6 cellular contexts compared by ENCODE assay signal in the genomic region with DNA sequence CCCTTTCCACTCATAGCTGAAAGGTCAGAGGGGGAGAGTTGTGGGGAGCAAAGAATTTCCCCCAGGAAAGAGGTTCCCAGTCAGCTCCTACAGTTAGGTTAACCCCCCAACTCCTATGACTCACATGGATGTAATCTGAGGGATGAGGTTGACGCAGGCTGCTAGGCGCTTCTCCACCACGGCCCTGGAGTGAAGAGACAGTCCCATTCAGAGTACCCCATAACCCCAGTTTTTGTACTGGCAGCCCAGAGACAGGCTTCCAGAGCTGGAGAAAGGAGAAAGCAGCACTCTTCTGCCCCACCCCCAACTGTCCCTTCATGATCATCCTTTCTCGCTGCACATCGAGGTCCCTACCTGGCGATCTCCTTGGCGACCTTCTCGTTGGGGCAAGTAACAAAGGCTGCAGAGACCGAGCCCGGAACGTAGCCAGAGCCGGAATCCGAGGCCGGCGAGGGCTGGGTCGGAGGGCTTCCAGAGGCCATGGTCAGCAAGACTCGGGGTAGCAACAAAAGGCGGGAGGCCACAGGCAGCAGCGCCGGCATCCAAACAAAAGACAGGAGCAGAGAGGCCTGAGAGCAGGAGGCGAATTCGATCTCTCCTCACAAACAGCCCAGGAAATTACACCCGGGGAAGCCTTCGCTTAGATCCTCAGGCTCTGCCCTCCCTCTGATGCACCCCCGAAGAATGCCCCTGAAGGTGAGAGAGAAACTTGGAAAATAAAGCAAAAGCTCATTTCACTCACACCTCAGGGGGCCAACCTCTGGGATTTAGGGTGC. TPM values are rescaled to one million over a fixed set of nuclear protein-coding genes. Genes with fewer than 3 reads are reported as not detected.
DNase-seq lines count a peak whose midpoint lies in the region; FAIRE-seq and TF ChIP-seq lines count a peak whose summit lies in the region.

No MANE protein-coding gene starts in this region.

- no peak for TF ChIP-seq POLR2A in suprapubic skin (IDR thresholded peaks at IDR 0.05)

- peaks cover 2% of the 10 kb centered on the region; the same call in 1 of the 2 replicates for H3K27me3 ChIP-seq in DOHH2 (ENCODE audit: control insufficient read depth, low read length)
- H3K27me3 ChIP-seq in suprapubic skin = no peaks in the 10 kb centered on the region

- H3K9me2 ChIP-seq in DOHH2 (replicated peaks; ENCODE audit: control insufficient read depth, low read length) = no peaks in the 10 kb centered on the region

- peak; percentile 88 to 92 for DNase-seq in foreskin fibroblast
- peak in 1 of 2 donors; percentile 74 for DNase-seq in suprapubic skin (ENCODE audit: low spot score in 2 of 2)
- no peak for DNase-seq in NCI-H1694 (lab: John Stamatoyannopoulos, UW)
- DNase-seq in urothelium cell line (ENCODE audit: low spot score) = no peak

- H3K4me2 ChIP-seq in DOHH2 (ENCODE audit: low read length) = peak overlapping the region; percentile 96

- no peak for FAIRE-seq in urothelium cell line (lab: Jason Lieb, UNC)

- H3K36me3 ChIP-seq in DOHH2 (ENCODE audit: control insufficient read depth, low read length) = peaks cover 41% of the 10 kb centered on the region
- peaks cover 38% of the 10 kb centered on the region for H3K36me3 ChIP-seq in suprapubic skin

- peaks cover 30% of the 10 kb centered on the region for H3K79me2 ChIP-seq in DOHH2 (ENCODE audit: control insufficient read depth, low read length)

- H4K20me1 ChIP-seq in DOHH2 (ENCODE audit: control insufficient read depth, insufficient read depth, low read depth, low read length) = no peaks in the 10 kb centered on the region; the same call in 1 of the 2 replicates

- H3K27ac ChIP-seq in DOHH2 (ENCODE audit: low read depth, low read length) = peak overlapping the region; percentile 66
- H3K27ac ChIP-seq in suprapubic skin = peak overlapping the region; percentile 85

- H3K9me3 ChIP-seq in DOHH2 (ENCODE audit: control insufficient read depth, insufficient read depth, low read length) (no peaks in the 10 kb centered on the region), suprapubic skin (no peaks in the 10 kb centered on the region)

- H3K4me1 ChIP-seq in DOHH2 (ENCODE audit: control insufficient read depth, low read length) (peaks cover 51% of the 10 kb centered on the region), suprapubic skin (peaks cover 61% of the 10 kb centered on the region)

- H3F3A ChIP-seq in DOHH2 (ENCODE audit: control insufficient read depth, insufficient read depth) = peaks cover 17% of the 10 kb centered on the region

- H3K4me3 ChIP-seq in DOHH2 (ENCODE audit: low read length) (peak overlapping the region; percentile 87), foreskin fibroblast (ENCODE audit: low read depth in 1 of 2, low read length in 2 of 2) (peak overlapping the region; percentile 74 to 89), suprapubic skin (peak overlapping the region; percentile 66)

- WGBS in suprapubic skin = 0% methylated on average over 25 of the region's 25 CpGs

- no peak for TF ChIP-seq EP300 in suprapubic skin (IDR thresholded peaks at IDR 0.05)

- TF ChIP-seq CTCF in DOHH2 (IDR thresholded peaks at IDR 0.05; ENCODE audit: low read depth, low read length, poor library complexity, severe bottlenecking) (no peak), foreskin fibroblast (IDR thresholded peaks at IDR 0.05; ENCODE audit: low read depth, low read length) (no peak), suprapubic skin (IDR thresholded peaks at IDR 0.05) (no peak)

TF ChIP-seq in PFSK-1, 5 proteins besides CTCF, POLR2A, EP300 and RAD21:
- no peak for TF ChIP-seq SIN3A (IDR thresholded peaks at IDR 0.05; ENCODE audit: borderline replicate concordance, insufficient read depth, low read length)
- TF ChIP-seq REST (IDR thresholded peaks at IDR 0.05; ENCODE audit: insufficient read depth in 1 of 2, low read depth in 2 of 2, low read length in 2 of 2) = no peak
- TF ChIP-seq POLR2AphosphoS5 (IDR thresholded peaks at IDR 0.05; ENCODE audit: low read depth, low read length) = peak; percentile 20; the same call in 1 of the 2 replicates

RNA-seq across cellular contexts. Expression of gene CUTA, which starts 0.6 kb away (rescaled TPM):
- polyA plus RNA-seq in PFSK-1 (2012; ENCODE audit: insufficient read length, low read depth) = 360 TPM
- 100 to 1,000 TPM; 119 to 185 (median 159) TPM for total RNA-seq in suprapubic skin

RNA-seq across cellular contexts. Expression of gene SYNGAP1, which starts 2.5 kb away (rescaled TPM):
- polyA plus RNA-seq in PFSK-1 (2012; ENCODE audit: insufficient read length, low read depth) = 40.7 TPM
- total RNA-seq in suprapubic skin = 10 to 100 TPM; 13.5 to 30.4 (median 14.0) TPM

RNA-seq across cellular contexts. Expression of gene PHF1, which starts 6.5 kb away (rescaled TPM):
- polyA plus RNA-seq in PFSK-1 (2012; ENCODE audit: insufficient read length, low read depth) = 121 TPM
- total RNA-seq in suprapubic skin = 100 to 1,000 TPM in 1 of 4 donors, 10 to 100 TPM in 3; 35.9 to 102 (median 48.6) TPM

RNA-seq across cellular contexts. Expression of gene KIFC1, which starts 25.7 kb away (rescaled TPM):
- 35.5 TPM for polyA plus RNA-seq in PFSK-1 (2012; ENCODE audit: insufficient read length, low read depth)
- total RNA-seq in suprapubic skin = 10 to 100 TPM in 2 of 4 donors, 1 to 10 TPM in 2; 3.2 to 19.5 (median 9.8) TPM

RNA-seq across cellular contexts. Expression of gene ZBTB9, which starts 37.1 kb away (rescaled TPM):
- 14.4 TPM for polyA plus RNA-seq in PFSK-1 (2012; ENCODE audit: insufficient read length, low read depth)
- 1 to 10 TPM; 5.9 to 9.9 (median 7.4) TPM for total RNA-seq in suprapubic skin

Comparison
In these comparisons a context has a peak if more than half of its experiments do, and no peak if none do; other contexts are left out.
1. DNase-seq: peak in foreskin fibroblast (2 of 2); none in NCI-H1694 (single experiment) and urothelium cell line (single experiment).
2. Peak in every context shown above with its lines, with median percentiles within 50 percentile points of each other: H3K4me3 ChIP-seq.